19 cellular contexts compared by ENCODE assay signal in the genomic region with DNA sequence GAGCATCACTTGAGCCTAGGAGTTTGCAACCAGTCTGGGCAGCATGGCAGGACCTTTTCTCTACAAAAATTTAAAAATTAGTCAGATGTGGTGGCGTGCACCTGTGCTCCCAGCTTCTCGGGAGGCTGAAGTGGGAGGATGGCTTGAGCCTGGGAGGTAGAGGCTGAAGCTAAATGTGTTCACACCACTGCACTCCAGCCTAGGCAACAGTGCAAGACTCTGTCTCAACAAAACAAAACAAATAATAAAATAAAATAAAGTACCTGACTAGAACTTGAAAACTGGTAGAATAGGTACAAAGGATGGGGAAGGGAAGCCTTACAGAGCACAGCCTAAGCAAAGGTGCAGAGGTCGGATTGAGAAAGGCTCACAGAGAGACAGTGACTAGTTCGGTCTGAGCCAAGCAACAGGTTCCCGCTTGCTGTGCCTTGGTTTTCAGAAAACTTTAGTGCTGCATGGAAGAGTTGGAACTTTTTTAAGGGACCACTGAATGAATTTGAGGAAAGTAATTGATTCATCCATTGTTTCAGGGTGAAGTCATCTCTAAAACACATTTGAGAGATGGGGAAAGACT.
DNase-seq lines count a peak whose midpoint lies in the region; ATAC-seq and TF ChIP-seq lines count a peak whose summit lies in the region.
"Had no signal": no experiment of that assay in that cellular context is flagged by ENCODE, and none has a peak within 500 bp of the region (broad histone marks: within the 10 kb centered on the region; RNA-seq: fewer than 3 reads in every experiment).

No MANE protein-coding gene starts in this region.

- no peak overlapping the region for H3K4me2 ChIP-seq in mammary epithelial cell (ENCODE audit: insufficient read depth, low read depth, low read length)
- H3K4me2 ChIP-seq: SK-N-SH had no signal

- CTCF ChIA-PET in MCF 10A (lab: Yijun Ruan, JAX) (interaction anchor here (1.3 kb wide), 1 partner anchor 27 kb away, joined by 3 read pairs; no protein-coding TSS in a partner anchor), mammary epithelial cell (lab: Charles Lee; ENCODE audit: low non-redundant PET) (interaction anchor here (0.5 to 0.7 kb wide), 2 partner anchors 211 to 218 kb away, joined by 3 to 4 read pairs; no protein-coding TSS in a partner anchor)

- H3K4me3 Mint-ChIP-seq in MCF 10A (ENCODE audit: unreplicated experiment), result no peak overlapping the region
- H3K4me3 Mint-ChIP-seq: CD4-positive, CD25-positive, alpha-beta regulatory T cell had no signal

- H3K27ac Mint-ChIP-seq in MCF 10A (ENCODE audit: low read depth, unreplicated experiment), result peak overlapping the region; percentile 7
- H3K27ac Mint-ChIP-seq: CD4-positive, CD25-positive, alpha-beta regulatory T cell had no signal

- DNase-seq in MCF 10A (ENCODE audit: unreplicated experiment), result no peak
- DNase-seq in mammary epithelial cell, result no peak
- DNase-seq in dorsolateral prefrontal cortex, result no peak
- DNase-seq in left lobe of liver (ENCODE audit: low spot score), result peak; percentile 64
- no peak for DNase-seq in GM19238 (ENCODE audit: insufficient read length, low spot score)
- no peak for DNase-seq in HUDEP-2 (lab: John Stamatoyannopoulos, UW; ENCODE audit: unreplicated experiment in 76 of 76)
- no peak for DNase-seq in coronary artery (ENCODE audit: low spot score)
- DNase-seq: BE2C; CD4-positive, CD25-positive, alpha-beta regulatory T cell; COR-L47; GDM1; NCI-H1694 treated with DMSO at 0.1 percent for 48 hours; NCI-H2107; NCI-H510A treated with DMSO at 0.1 percent for 48 hours; NCI-H774; SHP77 treated with DMSO at 0.1 percent for 48 hours; SK-N-SH had no signal

- no peaks in the 10 kb centered on the region for H4K20me1 ChIP-seq in mammary epithelial cell (ENCODE audit: insufficient read depth, low read length)

- H3K9ac ChIP-seq in mammary epithelial cell (ENCODE audit: insufficient read depth, low read length), result no peak overlapping the region
- H3K9ac ChIP-seq: SK-N-SH had no signal

- H3K36me3 ChIP-seq in mammary epithelial cell (ENCODE audit: insufficient read depth, low read length), result no peaks in the 10 kb centered on the region
- H3K36me3 ChIP-seq: BE2C had no signal

- peak; percentile 96 for ATAC-seq in left lobe of liver
- no peak for ATAC-seq in HG03457 (IDR thresholded peaks at IDR 0.05; ENCODE audit: unreplicated experiment)

- in situ Hi-C loops in mammary epithelial cell (cut with MboI; ENCODE audit: low sequenced_read_pairs in 2 of 2), result no loop called here

- H2AFZ ChIP-seq in mammary epithelial cell (ENCODE audit: low read depth, low read length), result no peak overlapping the region

- H3K27me3 ChIP-seq in mammary epithelial cell (ENCODE audit: insufficient read depth, low read length), result no peaks in the 10 kb centered on the region
- H3K27me3 ChIP-seq in dorsolateral prefrontal cortex, result no peaks in the 10 kb centered on the region
- H3K27me3 ChIP-seq: BE2C had no signal

- no peaks in the 10 kb centered on the region for H3K79me2 ChIP-seq in mammary epithelial cell (ENCODE audit: insufficient read depth, low read length)

- no peaks in the 10 kb centered on the region for H3K36me3 Mint-ChIP-seq in MCF 10A (ENCODE audit: insufficient read depth, unreplicated experiment)
- H3K36me3 Mint-ChIP-seq: CD4-positive, CD25-positive, alpha-beta regulatory T cell had no signal

- H3K4me3 ChIP-seq in mammary epithelial cell (replicated peaks in 1 of 3; ENCODE audit: insufficient read depth in 1 of 3, low read depth in 2 of 3, low read length in 3 of 3) (no peak overlapping the region), dorsolateral prefrontal cortex (no peak overlapping the region), coronary artery (no peak overlapping the region)

- H3K4me1 ChIP-seq in mammary epithelial cell (ENCODE audit: insufficient read depth, low read length), result peaks cover 5% of the 10 kb centered on the region
- H3K4me1 ChIP-seq: BE2C had no signal

- no peak overlapping the region for H3K27ac ChIP-seq in mammary epithelial cell (ENCODE audit: insufficient read depth, low read depth, low read length)
- H3K27ac ChIP-seq in dorsolateral prefrontal cortex, result peak overlapping the region in 35 of 59 donors; percentile 1 to 77 (median 44)
- H3K27ac ChIP-seq in coronary artery, result no peak overlapping the region
- H3K27ac ChIP-seq: 22Rv1 had no signal

- intact Hi-C loops in MCF 10A (cut with micrococcal nuclease) (no loop called here), mammary epithelial cell (cut with micrococcal nuclease) (no loop called here), dorsolateral prefrontal cortex (cut with DNase I) (no loop called here)

- TF ChIP-seq CTCF in MCF 10A (IDR thresholded peaks at IDR 0.05; ENCODE audit: unreplicated experiment) (no peak), mammary epithelial cell (conservative IDR thresholded peaks at IDR 0.05 in 1 of 2, IDR thresholded peaks at IDR 0.05 in 1 of 2; ENCODE audit: extremely low read depth in 1 of 2, insufficient read depth in 1 of 2, low read depth in 1 of 2, low read length in 2 of 2) (no peak), dorsolateral prefrontal cortex (IDR thresholded peaks at IDR 0.05 in 54 of 56, conservative IDR thresholded peaks at IDR 0.05 in 2 of 56; ENCODE audit: low read depth in 1 of 56, partially characterized antibody in 56 of 56) (no peak), coronary artery (IDR thresholded peaks at IDR 0.05) (no peak)

- H3K27me3 Mint-ChIP-seq in MCF 10A (ENCODE audit: insufficient read depth, unreplicated experiment), result no peaks in the 10 kb centered on the region

- POLR2A ChIA-PET in MCF 10A (lab: Yijun Ruan, JAX), result interaction anchor here (0.7 to 1.0 kb wide), 3 partner anchors 35 to 90 kb away, joined by 3 to 7 read pairs (median 4); no protein-coding TSS in a partner anchor

- no TSS peak for BruUV-seq in MCF 10A (replicated peaks; lab: Mats Ljungman, UMichigan)
- BruUV-seq in mammary epithelial cell (replicated peaks; lab: Mats Ljungman, UMichigan), result no TSS peak

- dilution Hi-C loops in mammary epithelial cell (cut with HindIII; ENCODE audit: low sequenced_read_pairs), result no loop called here

- 93% methylated on average over 3 of the region's 5 CpGs for WGBS in mammary epithelial cell (ENCODE audit: low coverage, missing lambda C conversion rate)

- H3K4me1 Mint-ChIP-seq in MCF 10A (ENCODE audit: insufficient read depth, unreplicated experiment), result peaks cover 10% of the 10 kb centered on the region

- no peaks in the 10 kb centered on the region for H3K9me3 Mint-ChIP-seq in MCF 10A (ENCODE audit: unreplicated experiment)
- H3K9me3 Mint-ChIP-seq: CD4-positive, CD25-positive, alpha-beta regulatory T cell had no signal

- no peaks in the 10 kb centered on the region for H3K9me3 ChIP-seq in mammary epithelial cell (replicated peaks; ENCODE audit: insufficient read depth, low read length)
- H3K9me3 ChIP-seq: BE2C, SK-N-SH had no signal

Comparison
In these comparisons a context has a peak if more than half of its experiments do, and no peak if none do; other contexts are left out.
1. H3K27ac ChIP-seq: peak in dorsolateral prefrontal cortex (35 of 59); none in mammary epithelial cell (single experiment) and coronary artery (0 of 2).